Comparison of ENCODE assay signal across 8 cellular contexts in genomic region chrX:133005038-133005437, GRCh38. TPM values are rescaled to one million over a fixed set of nuclear protein-coding genes. Genes with fewer than 3 reads are reported as not detected.
DNase-seq lines count a peak whose midpoint lies in the region; ATAC-seq and TF ChIP-seq lines count a peak whose summit lies in the region.

No MANE protein-coding gene starts in this region.

- POLR2A ChIA-PET in SK-N-SH (lab: Yijun Ruan, JAX), result no interaction called here
- POLR2A ChIA-PET in PC-3 (lab: Charles Lee; ENCODE audit: unreplicated experiment), result interaction anchor here (0.7 kb wide), 1 partner anchor 64 kb away, joined by 6 read pairs; no protein-coding TSS in a partner anchor

- H3K9me3 ChIP-seq in SK-N-SH (no peaks in the 10 kb centered on the region), PC-3 (ENCODE audit: low read length) (no peaks in the 10 kb centered on the region), tibial nerve (no peaks in the 10 kb centered on the region)

- H3F3A ChIP-seq in SK-N-SH (replicated peaks; ENCODE audit: insufficient read depth), result no peaks in the 10 kb centered on the region
- no peaks in the 10 kb centered on the region for H3F3A ChIP-seq in PC-3 (ENCODE audit: low read length, unreplicated experiment)

- DNase-seq in SK-N-SH (peak; percentile 39), PC-3 (peak; percentile 48), fibroblast of pulmonary artery (ENCODE audit: low read depth) (peak; percentile 9), tibial nerve (ENCODE audit: low spot score in 2 of 2) (no peak), T-helper 1 cell (no peak)

- no peak overlapping the region for H3K4me2 ChIP-seq in SK-N-SH
- no peak overlapping the region for H3K4me2 ChIP-seq in PC-3 (ENCODE audit: low read length)

- CTCF ChIA-PET in SK-N-SH (lab: Yijun Ruan, JAX) (interaction anchor here (0.6 to 2.2 kb wide), 37 partner anchors 9 to 665 kb away, joined by 3 to 14 read pairs (median 5); partner anchors contain the start of gene HS6ST2), PC-3 (lab: Charles Lee) (interaction anchor here (0.5 to 0.7 kb wide), 4 partner anchors 47 to 359 kb away, joined by 3 to 5 read pairs (median 4); no protein-coding TSS in a partner anchor)

- no peaks in the 10 kb centered on the region for H3K79me2 ChIP-seq in SK-N-SH (ENCODE audit: insufficient read depth)
- no peaks in the 10 kb centered on the region for H3K79me2 ChIP-seq in PC-3 (ENCODE audit: low read length)

- H2AFZ ChIP-seq in SK-N-SH (ENCODE audit: low read depth) (no peak overlapping the region), PC-3 (ENCODE audit: low read length) (no peak overlapping the region)

- peak; percentile 71 for TF ChIP-seq RAD21 in SK-N-SH (IDR thresholded peaks at IDR 0.05; ENCODE audit: low read length)

- TF ChIP-seq POLR2A in tibial nerve (IDR thresholded peaks at IDR 0.05), result no peak

- H3K36me3 ChIP-seq in SK-N-SH (replicated peaks in 1 of 2; ENCODE audit: control insufficient read depth in 1 of 2, insufficient read depth in 2 of 2, low read length in 1 of 2), result no peaks in the 10 kb centered on the region
- no peaks in the 10 kb centered on the region for H3K36me3 ChIP-seq in PC-3 (ENCODE audit: low read depth, low read length)
- no peaks in the 10 kb centered on the region for H3K36me3 ChIP-seq in tibial nerve

- H4K20me1 ChIP-seq in SK-N-SH (ENCODE audit: insufficient read depth) (no peaks in the 10 kb centered on the region), PC-3 (ENCODE audit: low read length) (no peaks in the 10 kb centered on the region)

- no peaks in the 10 kb centered on the region; the same call in 1 of the 2 replicates for H3K27me3 ChIP-seq in SK-N-SH (ENCODE audit: insufficient read depth)
- no peaks in the 10 kb centered on the region for H3K27me3 ChIP-seq in PC-3 (ENCODE audit: low read length)
- H3K27me3 ChIP-seq in tibial nerve, result peaks cover 0 to 5% of the 10 kb centered on the region in 2 donors

- H3K27ac ChIP-seq in SK-N-SH (ENCODE audit: low read depth in 2 of 2, low read length in 1 of 2) (no peak overlapping the region; a peak in 1 of 4 replicates), PC-3 (ENCODE audit: low read length) (no peak overlapping the region), tibial nerve (no peak overlapping the region)

- H3K9ac ChIP-seq in SK-N-SH (no peak overlapping the region), PC-3 (ENCODE audit: low read length) (no peak overlapping the region)

- intact Hi-C loops in PC-3 (cut with micrococcal nuclease), result no loop called here

- H3K9me2 ChIP-seq in SK-N-SH (no peaks in the 10 kb centered on the region), PC-3 (replicated peaks; ENCODE audit: low read length) (no peaks in the 10 kb centered on the region)

- BruUV-seq in PC-3 (replicated peaks; lab: Mats Ljungman, UMichigan), result no TSS peak

- TF ChIP-seq CTCF in SK-N-SH (IDR thresholded peaks at IDR 0.05) (peak; percentile 67), PC-3 (conservative IDR thresholded peaks at IDR 0.05; ENCODE audit: low read depth, low read length) (peak; percentile 85), fibroblast of pulmonary artery (IDR thresholded peaks at IDR 0.05; ENCODE audit: low read length, missing control alignments) (peak; percentile 52), tibial nerve (IDR thresholded peaks at IDR 0.05) (peak; percentile 27 to 59 (median 40))

- no peak overlapping the region; a peak in 1 of 4 replicates for H3K4me3 ChIP-seq in SK-N-SH (ENCODE audit: low read depth in 2 of 2, low read length in 1 of 2)
- H3K4me3 ChIP-seq in PC-3 (ENCODE audit: low read length), result no peak overlapping the region
- no peak overlapping the region for H3K4me3 ChIP-seq in fibroblast of pulmonary artery (replicated peaks; ENCODE audit: low read depth, low read length)
- H3K4me3 ChIP-seq in tibial nerve, result no peak overlapping the region

- 10% methylated on average over 2 of the region's 2 CpGs for whole genome bisulfite sequencing in SK-N-SH (ENCODE audit: low lambda C conversion rate)
- WGBS in tibial nerve, 2 donors, result 19 to 20% methylated on average over 2 of the region's 2 CpGs

- H3K4me1 ChIP-seq in SK-N-SH (ENCODE audit: control insufficient read depth in 1 of 2, insufficient read depth in 2 of 2, low read depth in 1 of 2, low read length in 1 of 2) (peaks cover 0 to 2% of the 10 kb centered on the region in 2 experiments; a peak in 1 of 4 replicates), PC-3 (ENCODE audit: insufficient read depth, low read length) (peaks cover 8% of the 10 kb centered on the region; the same call in 1 of the 2 replicates), tibial nerve (no peaks in the 10 kb centered on the region)

- TF ChIP-seq EP300 in SK-N-SH (IDR thresholded peaks at IDR 0.05; ENCODE audit: borderline replicate concordance in 1 of 2, low read depth in 1 of 2, low read length in 1 of 2) (no peak), tibial nerve (IDR thresholded peaks at IDR 0.05) (no peak)

- ATAC-seq in SK-N-SH treated with all-trans-retinoic acid at 6 μM for 48 hours (no peak), PC-3 (peak; percentile 37; the same call in 1 of the 2 replicates), GM21381 (IDR thresholded peaks at IDR 0.05; ENCODE audit: unreplicated experiment) (no peak), GM18517 (IDR thresholded peaks at IDR 0.05; ENCODE audit: unreplicated experiment) (no peak)

TF ChIP-seq in SK-N-SH, 30 proteins besides CTCF, POLR2A, EP300 and RAD21:
- no peak for TF ChIP-seq GABPA (IDR thresholded peaks at IDR 0.05; ENCODE audit: low read depth)
- TF ChIP-seq USF1 (IDR thresholded peaks at IDR 0.05; ENCODE audit: borderline replicate concordance, low read depth), result no peak
- peak; percentile 31; the same call in 1 of the 2 replicates for TF ChIP-seq SMC3 (IDR thresholded peaks at IDR 0.05; ENCODE audit: low read depth, low read length)
- no peak for TF ChIP-seq NRF1 (IDR thresholded peaks at IDR 0.05; ENCODE audit: low read depth, low read length)

TF ChIP-seq in SK-N-SH treated with all-trans-retinoic acid at 6 μM for 48 hours, 23 proteins besides CTCF, POLR2A, EP300 and RAD21:
- TF ChIP-seq SNAI2 (CRISPR knock-in tag; IDR thresholded peaks at IDR 0.05) (no peak), ZFP30 (CRISPR knock-in tag; IDR thresholded peaks at IDR 0.05) (no peak), ZC3H10 (CRISPR knock-in tag; IDR thresholded peaks at IDR 0.05) (no peak), RARB (CRISPR knock-in tag; IDR thresholded peaks at IDR 0.05) (no peak), BACH2 (CRISPR knock-in tag; IDR thresholded peaks at IDR 0.05; ENCODE audit: borderline replicate concordance) (no peak), ISL1 (CRISPR knock-in tag; IDR thresholded peaks at IDR 0.05) (no peak), PPARA (CRISPR knock-in tag; IDR thresholded peaks at IDR 0.05; ENCODE audit: borderline replicate concordance) (no peak), TSHZ2 (CRISPR knock-in tag; IDR thresholded peaks at IDR 0.05) (no peak), ZNF70 (CRISPR knock-in tag; IDR thresholded peaks at IDR 0.05) (no peak), ZNF565 (CRISPR knock-in tag; conservative IDR thresholded peaks at IDR 0.05; ENCODE audit: low read depth) (no peak), CSDC2 (CRISPR knock-in tag; IDR thresholded peaks at IDR 0.05) (no peak), ZNF8 (CRISPR knock-in tag; IDR thresholded peaks at IDR 0.05) (no peak), TCF4 (CRISPR knock-in tag; IDR thresholded peaks at IDR 0.05; ENCODE audit: borderline replicate concordance) (no peak), PATZ1 (CRISPR knock-in tag; IDR thresholded peaks at IDR 0.05; ENCODE audit: borderline replicate concordance) (no peak)

RNA-seq across cellular contexts. Expression of gene HS6ST2, which starts 46.6 kb away (rescaled TPM):
- polyA plus RNA-seq in SK-N-SH (2012; rRNA removed), result 0.05 and 0.18 TPM in 2 replicates
- 0.18 and 0.31 TPM in 2 replicates for polyA plus RNA-seq in SK-N-SH (2012; cell fraction: cytosol; rRNA removed)
- polyA plus RNA-seq in SK-N-SH (2012; cell fraction: nucleus; rRNA removed), result 0.02 and 0.08 TPM in 2 replicates
- 6.1 and 7.4 TPM in 2 replicates for total RNA-seq in PC-3 (2014; rRNA removed)
- under 1 TPM; under 0.01 to 0.66 (median 0.46) TPM for total RNA-seq in tibial nerve

Comparison
In these comparisons a context has a peak if more than half of its experiments do, and no peak if none do; other contexts are left out.
1. DNase-seq: peak in SK-N-SH (single experiment), PC-3 (single experiment) and fibroblast of pulmonary artery (single experiment); none in tibial nerve (0 of 2) and T-helper 1 cell (0 of 5).
2. Peak in every context shown above with its lines, with median percentiles within 50 percentile points of each other: CTCF ChIP-seq.